Comparison of ENCODE assay signal across 8 cellular contexts in the genomic region with DNA sequence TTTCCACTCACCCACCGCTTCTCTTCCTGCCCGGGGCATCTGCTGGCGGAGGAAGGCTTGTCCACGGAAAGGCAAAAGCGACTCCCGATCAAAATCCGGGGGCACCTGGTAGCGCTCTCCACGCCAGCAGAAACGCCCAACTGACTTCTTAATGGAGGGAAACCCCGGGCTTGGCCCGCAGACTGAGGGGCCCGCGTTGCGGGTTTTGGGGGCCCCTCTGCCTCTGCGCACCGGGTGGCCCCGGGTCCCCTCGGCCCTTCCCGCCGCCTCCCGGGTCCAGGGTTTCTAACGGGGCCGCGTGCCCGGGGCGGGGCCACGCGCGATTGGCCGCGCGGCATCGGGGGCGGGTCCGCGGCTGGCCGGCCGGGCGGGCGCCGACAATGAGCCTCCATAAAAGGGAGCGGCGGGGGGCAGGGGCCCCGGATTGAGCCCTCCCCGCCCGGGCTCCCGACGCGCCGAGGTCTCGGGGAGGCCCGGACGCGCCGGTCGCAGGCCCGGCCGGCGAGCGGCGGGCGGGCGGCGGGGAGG. TPM values are rescaled to one million over a fixed set of nuclear protein-coding genes. Genes with fewer than 3 reads are reported as not detected.
DNase-seq lines count a peak whose midpoint lies in the region; ATAC-seq and TF ChIP-seq lines count a peak whose summit lies in the region.

A gene with protein sequence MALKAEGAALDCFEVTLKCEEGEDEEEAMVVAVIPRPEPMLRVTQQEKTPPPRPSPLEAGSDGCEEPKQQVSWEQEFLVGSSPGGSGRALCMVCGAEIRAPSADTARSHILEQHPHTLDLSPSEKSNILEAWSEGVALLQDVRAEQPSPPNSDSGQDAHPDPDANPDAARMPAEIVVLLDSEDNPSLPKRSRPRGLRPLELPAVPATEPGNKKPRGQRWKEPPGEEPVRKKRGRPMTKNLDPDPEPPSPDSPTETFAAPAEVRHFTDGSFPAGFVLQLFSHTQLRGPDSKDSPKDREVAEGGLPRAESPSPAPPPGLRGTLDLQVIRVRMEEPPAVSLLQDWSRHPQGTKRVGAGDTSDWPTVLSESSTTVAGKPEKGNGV (plus strand): TSS at position 422 of the 528 bp plus-strand sequence. CDS start 231 bp downstream, outside the sequence.

- H3K36me3 Mint-ChIP-seq in activated naive CD4-positive, alpha-beta T cell treated with anti-CD3 and anti-CD28 coated beads, Interleukin-2, amount 50 U/mL, for 24 hours = peaks cover 2% of the 10 kb centered on the region

- H3K9me3 Mint-ChIP-seq in activated naive CD4-positive, alpha-beta T cell treated with anti-CD3 and anti-CD28 coated beads, Interleukin-2, amount 50 U/mL, for 24 hours = no peaks in the 10 kb centered on the region

- peaks cover 18% of the 10 kb centered on the region for H3K36me3 ChIP-seq in H7 (replicated peaks; ENCODE audit: control insufficient read depth, insufficient read depth, low read length)

- peak within 1 kb of the TSS; percentile 98 for H3K4me3 ChIP-seq in H7 (ENCODE audit: insufficient read depth, low read depth, low read length)

- H3K4me3 Mint-ChIP-seq in activated naive CD4-positive, alpha-beta T cell treated with anti-CD3 and anti-CD28 coated beads, Interleukin-2, amount 50 U/mL, for 24 hours = peak within 1 kb of the TSS; percentile 79

- DNase-seq in GDM1 (lab: John Stamatoyannopoulos, UW) (peak; percentile 69), H7 (peak; percentile 99), M059J (ENCODE audit: low read depth) (peak; percentile 73), glomerular endothelial cell (ENCODE audit: extremely low read depth, low read depth, low spot score) (no peak), occipital lobe (lab: John Stamatoyannopoulos, UW) (peak; percentile 72)

- H3K27me3 ChIP-seq in H7 (ENCODE audit: control insufficient read depth, insufficient read depth, low read length) = no peaks in the 10 kb centered on the region

- H3K27ac ChIP-seq in temporal lobe (ENCODE audit: low read depth, low read length) = peak within 1 kb of the TSS; percentile 69

- ATAC-seq in SK-N-SH treated with all-trans-retinoic acid at 6 μM for 48 hours = peak; percentile 87

- H3K27ac Mint-ChIP-seq in activated naive CD4-positive, alpha-beta T cell treated with anti-CD3 and anti-CD28 coated beads, Interleukin-2, amount 50 U/mL, for 24 hours = peak within 1 kb of the TSS; percentile 68

- H3K27me3 Mint-ChIP-seq in activated naive CD4-positive, alpha-beta T cell treated with anti-CD3 and anti-CD28 coated beads, Interleukin-2, amount 50 U/mL, for 24 hours = no peaks in the 10 kb centered on the region

- peaks cover 21% of the 10 kb centered on the region for H3K4me1 Mint-ChIP-seq in activated naive CD4-positive, alpha-beta T cell treated with anti-CD3 and anti-CD28 coated beads, Interleukin-2, amount 50 U/mL, for 24 hours

TF ChIP-seq in SK-N-SH treated with all-trans-retinoic acid at 6 μM for 48 hours, 23 proteins besides CTCF, POLR2A, EP300 and RAD21:
- TF ChIP-seq, protein P1, sequence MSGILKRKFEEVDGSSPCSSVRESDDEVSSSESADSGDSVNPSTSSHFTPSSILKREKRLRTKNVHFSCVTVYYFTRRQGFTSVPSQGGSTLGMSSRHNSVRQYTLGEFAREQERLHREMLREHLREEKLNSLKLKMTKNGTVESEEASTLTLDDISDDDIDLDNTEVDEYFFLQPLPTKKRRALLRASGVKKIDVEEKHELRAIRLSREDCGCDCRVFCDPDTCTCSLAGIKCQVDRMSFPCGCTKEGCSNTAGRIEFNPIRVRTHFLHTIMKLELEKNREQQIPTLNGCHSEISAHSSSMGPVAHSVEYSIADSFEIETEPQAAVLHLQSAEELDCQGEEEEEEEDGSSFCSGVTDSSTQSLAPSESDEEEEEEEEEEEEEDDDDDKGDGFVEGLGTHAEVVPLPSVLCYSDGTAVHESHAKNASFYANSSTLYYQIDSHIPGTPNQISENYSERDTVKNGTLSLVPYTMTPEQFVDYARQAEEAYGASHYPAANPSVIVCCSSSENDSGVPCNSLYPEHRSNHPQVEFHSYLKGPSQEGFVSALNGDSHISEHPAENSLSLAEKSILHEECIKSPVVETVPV (CRISPR knock-in tag; IDR thresholded peaks at IDR 0.05) = no peak
- TF ChIP-seq TOX (CRISPR knock-in tag; IDR thresholded peaks at IDR 0.05; ENCODE audit: borderline replicate concordance) (no peak), ZFP30 (CRISPR knock-in tag; IDR thresholded peaks at IDR 0.05) (no peak), CSDC2 (CRISPR knock-in tag; IDR thresholded peaks at IDR 0.05) (no peak), ZNF8 (CRISPR knock-in tag; IDR thresholded peaks at IDR 0.05) (no peak), ZNF565 (CRISPR knock-in tag; conservative IDR thresholded peaks at IDR 0.05; ENCODE audit: low read depth) (no peak), ZNF70 (CRISPR knock-in tag; IDR thresholded peaks at IDR 0.05) (no peak), RARB (CRISPR knock-in tag; IDR thresholded peaks at IDR 0.05) (no peak), ARNTL (CRISPR knock-in tag; IDR thresholded peaks at IDR 0.05; ENCODE audit: borderline replicate concordance, low read depth) (no peak), ESRRG (CRISPR knock-in tag; IDR thresholded peaks at IDR 0.05) (no peak), ZC3H10 (CRISPR knock-in tag; IDR thresholded peaks at IDR 0.05) (no peak), OSR1 (CRISPR knock-in tag; IDR thresholded peaks at IDR 0.05) (no peak), BACH2 (CRISPR knock-in tag; IDR thresholded peaks at IDR 0.05; ENCODE audit: borderline replicate concordance) (no peak)
- TF ChIP-seq, protein P2, sequence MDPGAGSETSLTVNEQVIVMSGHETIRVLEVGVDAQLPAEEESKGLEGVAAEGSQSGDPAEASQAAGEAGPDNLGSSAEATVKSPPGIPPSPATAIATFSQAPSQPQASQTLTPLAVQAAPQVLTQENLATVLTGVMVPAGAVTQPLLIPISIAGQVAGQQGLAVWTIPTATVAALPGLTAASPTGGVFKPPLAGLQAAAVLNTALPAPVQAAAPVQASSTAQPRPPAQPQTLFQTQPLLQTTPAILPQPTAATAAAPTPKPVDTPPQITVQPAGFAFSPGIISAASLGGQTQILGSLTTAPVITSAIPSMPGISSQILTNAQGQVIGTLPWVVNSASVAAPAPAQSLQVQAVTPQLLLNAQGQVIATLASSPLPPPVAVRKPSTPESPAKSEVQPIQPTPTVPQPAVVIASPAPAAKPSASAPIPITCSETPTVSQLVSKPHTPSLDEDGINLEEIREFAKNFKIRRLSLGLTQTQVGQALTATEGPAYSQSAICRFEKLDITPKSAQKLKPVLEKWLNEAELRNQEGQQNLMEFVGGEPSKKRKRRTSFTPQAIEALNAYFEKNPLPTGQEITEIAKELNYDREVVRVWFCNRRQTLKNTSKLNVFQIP (CRISPR knock-in tag; IDR thresholded peaks at IDR 0.05; ENCODE audit: borderline replicate concordance, low read depth) = no peak
- TF ChIP-seq, protein P3, sequence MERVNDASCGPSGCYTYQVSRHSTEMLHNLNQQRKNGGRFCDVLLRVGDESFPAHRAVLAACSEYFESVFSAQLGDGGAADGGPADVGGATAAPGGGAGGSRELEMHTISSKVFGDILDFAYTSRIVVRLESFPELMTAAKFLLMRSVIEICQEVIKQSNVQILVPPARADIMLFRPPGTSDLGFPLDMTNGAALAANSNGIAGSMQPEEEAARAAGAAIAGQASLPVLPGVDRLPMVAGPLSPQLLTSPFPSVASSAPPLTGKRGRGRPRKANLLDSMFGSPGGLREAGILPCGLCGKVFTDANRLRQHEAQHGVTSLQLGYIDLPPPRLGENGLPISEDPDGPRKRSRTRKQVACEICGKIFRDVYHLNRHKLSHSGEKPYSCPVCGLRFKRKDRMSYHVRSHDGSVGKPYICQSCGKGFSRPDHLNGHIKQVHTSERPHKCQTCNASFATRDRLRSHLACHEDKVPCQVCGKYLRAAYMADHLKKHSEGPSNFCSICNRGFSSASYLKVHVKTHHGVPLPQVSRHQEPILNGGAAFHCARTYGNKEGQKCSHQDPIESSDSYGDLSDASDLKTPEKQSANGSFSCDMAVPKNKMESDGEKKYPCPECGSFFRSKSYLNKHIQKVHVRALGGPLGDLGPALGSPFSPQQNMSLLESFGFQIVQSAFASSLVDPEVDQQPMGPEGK (CRISPR knock-in tag; IDR thresholded peaks at IDR 0.05; ENCODE audit: borderline replicate concordance) = no peak

RNA-seq across cellular contexts. Expression of the gene that starts here (rescaled TPM):
- total RNA-seq in H7 (2014; rRNA removed; shearing (Covaris generic)) = 106 and 107 TPM in 2 replicates
- 15.3 and 28.2 TPM in 2 replicates for total RNA-seq in M059J (2014; rRNA removed; shearing (Covaris generic))
- total RNA-seq in glomerular endothelial cell = 33.3 and 41.6 TPM in 2 replicates
- total RNA-seq in occipital lobe = 12.2 TPM
- total RNA-seq in temporal lobe = 8.1 TPM
